Comparison of ENCODE assay signal across 8 cellular contexts in the genomic region with DNA sequence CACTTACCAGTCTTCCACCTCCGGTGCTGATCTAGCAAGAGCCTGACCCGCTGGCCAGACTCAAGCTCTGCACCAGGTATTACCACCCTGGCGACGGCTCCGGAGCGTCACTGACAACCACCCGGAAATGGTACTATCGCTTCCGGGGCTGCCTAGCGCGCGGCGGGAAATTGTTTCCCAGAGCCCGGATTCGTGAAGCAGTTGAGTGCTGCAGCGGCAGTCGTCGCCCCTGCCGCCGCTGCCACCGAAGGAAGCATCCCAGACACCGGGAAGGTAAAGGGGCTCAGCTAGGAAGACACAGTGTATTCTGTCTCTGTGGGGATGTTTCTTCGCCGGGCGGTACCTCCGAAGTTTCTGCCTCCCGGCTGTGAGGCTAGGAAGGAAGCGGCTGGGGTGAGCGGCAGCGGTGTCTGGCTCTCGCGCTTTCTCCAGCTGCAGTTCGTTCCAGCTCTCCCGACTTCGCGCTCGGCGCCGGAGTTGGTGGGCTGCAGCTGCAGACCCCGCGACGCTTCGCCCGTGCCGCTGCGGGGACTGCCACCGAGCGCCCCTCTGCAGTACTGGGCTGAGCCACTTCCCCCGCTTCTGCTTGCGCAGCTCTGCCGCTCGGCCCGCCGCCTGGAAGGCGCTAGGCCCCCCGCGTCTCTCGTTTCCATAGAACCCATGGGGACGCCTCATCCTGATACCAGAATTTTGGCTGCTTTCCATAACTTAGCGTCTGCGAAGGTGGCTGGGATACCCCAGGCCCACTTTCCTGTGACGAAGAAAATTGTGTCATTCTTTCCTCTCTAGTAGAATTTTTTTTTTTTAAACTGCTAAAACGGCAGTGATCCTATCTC. TPM values are rescaled to one million over a fixed set of nuclear protein-coding genes. Genes with fewer than 3 reads are reported as not detected.
DNase-seq lines count a peak whose midpoint lies in the region; ATAC-seq and TF ChIP-seq lines count a peak whose summit lies in the region.

A gene with protein sequence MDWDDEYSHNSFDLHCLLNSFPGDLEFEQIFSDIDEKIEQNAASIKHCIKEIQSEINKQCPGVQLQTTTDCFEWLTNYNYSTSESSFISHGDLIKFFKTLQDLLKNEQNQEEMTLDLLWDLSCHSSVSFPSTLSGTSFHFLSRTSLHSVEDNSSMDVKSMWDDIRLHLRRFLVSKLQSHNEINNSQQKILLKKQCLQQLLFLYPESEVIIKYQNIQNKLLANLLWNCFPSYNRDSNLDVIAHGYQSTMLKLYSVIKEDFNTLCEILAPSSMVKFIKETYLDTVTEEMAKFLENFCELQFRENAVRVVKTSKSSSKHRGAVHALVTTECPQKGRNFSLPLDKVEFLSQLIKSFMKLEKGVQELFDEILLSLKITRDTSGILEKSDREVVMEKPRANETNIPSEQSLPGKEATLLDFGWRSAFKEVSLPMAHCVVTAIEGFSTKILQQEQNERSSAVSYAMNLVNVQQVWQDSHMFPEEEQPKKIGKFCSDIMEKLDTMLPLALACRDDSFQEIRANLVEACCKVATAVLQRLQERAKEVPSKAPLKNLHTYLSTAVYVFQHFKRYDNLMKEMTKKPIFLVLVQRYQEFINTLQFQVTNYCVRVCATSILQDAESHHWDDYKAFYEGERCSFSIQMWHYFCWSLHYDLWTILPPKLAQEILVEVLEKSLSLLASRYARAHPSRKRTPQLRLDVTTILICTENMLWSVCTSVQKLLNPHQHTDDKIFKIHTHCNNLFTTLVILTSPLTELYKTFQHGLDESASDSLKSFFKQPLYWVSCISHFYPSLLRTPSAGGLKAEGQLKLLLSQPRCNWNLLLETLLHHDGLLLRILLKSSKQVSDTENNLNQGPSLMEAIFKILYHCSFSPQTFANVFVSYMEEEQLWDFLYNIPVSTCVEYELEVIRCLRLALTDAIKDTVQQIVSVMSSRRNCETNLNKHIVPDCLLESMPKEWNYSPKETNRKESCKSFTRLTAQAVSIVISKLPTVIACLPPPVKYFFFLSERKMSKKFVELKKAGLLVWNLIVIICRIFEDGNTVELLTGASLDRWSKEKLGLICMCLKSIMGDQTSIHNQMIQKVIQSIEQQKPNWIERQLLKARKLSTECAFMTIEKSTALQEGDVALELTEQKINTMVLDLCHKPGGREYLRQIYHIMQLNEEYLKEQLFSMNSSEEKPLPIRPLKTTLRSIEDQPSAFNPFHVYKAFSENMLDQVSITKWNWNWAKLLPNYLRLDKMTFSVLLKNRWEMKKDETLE (N-terminal part only) (minus strand): TSS at position 112 of the 836 bp plus-strand sequence. CDS start 81,478 bp downstream, outside the sequence.
SLF1 (plus strand) TSS at position 177 of the 836 bp plus-strand sequence. CDS start 10,142 bp downstream, outside the sequence.

- intact Hi-C loops in ascending aorta (cut with DNase I) = no loop called here
- intact Hi-C loops in vagina (cut with DNase I) = no loop called here

- TF ChIP-seq POLR2A in GM15510 (IDR thresholded peaks at IDR 0.05; ENCODE audit: borderline replicate concordance, extremely low read depth, insufficient read length) = peak; percentile 66
- TF ChIP-seq POLR2A in vagina (IDR thresholded peaks at IDR 0.05) = no peak

- H3K4me3 ChIP-seq in ascending aorta = peak within 1 kb of the TSS; percentile 82 to 98
- peak within 1 kb of the TSS; percentile 63 to 73 for H3K4me3 ChIP-seq in vagina

- peak within 1 kb of the TSS; percentile 97 for H3K4me3 Mint-ChIP-seq in T-helper 17 cell

- DNase-seq in NCI-H1694 (lab: John Stamatoyannopoulos, UW) (peak; percentile 67), T-helper 17 cell (peak; percentile 72 to 76 (median 74)), ascending aorta (ENCODE audit: low spot score in 2 of 2) (peak; percentile 59 to 90), hepatic stellate cell (ENCODE audit: low spot score) (peak; percentile 82), putamen (ENCODE audit: low spot score) (peak; percentile 85), vagina (ENCODE audit: extremely low spot score in 2 of 2) (peak in 1 of 2 donors; percentile 92)

- peak within 1 kb of the TSS; percentile 89 for H3K27ac Mint-ChIP-seq in T-helper 17 cell

- no peaks in the 10 kb centered on the region for H3K36me3 Mint-ChIP-seq in T-helper 17 cell (ENCODE audit: low read depth)

- H3K36me3 ChIP-seq in ascending aorta (no peaks in the 10 kb centered on the region), vagina (no peaks in the 10 kb centered on the region)

- peaks cover 29% of the 10 kb centered on the region for H3K4me1 Mint-ChIP-seq in T-helper 17 cell

- H3K9me3 ChIP-seq in T-helper 17 cell (ENCODE audit: control insufficient read depth, low read length, poor library complexity, severe bottlenecking) = no peaks in the 10 kb centered on the region
- H3K9me3 ChIP-seq in ascending aorta = no peaks in the 10 kb centered on the region
- no peaks in the 10 kb centered on the region for H3K9me3 ChIP-seq in vagina

- no peak for TF ChIP-seq CTCF in ascending aorta (IDR thresholded peaks at IDR 0.05)
- TF ChIP-seq CTCF in vagina (IDR thresholded peaks at IDR 0.05) = no peak

- H3K27me3 Mint-ChIP-seq in T-helper 17 cell = no peaks in the 10 kb centered on the region

- ATAC-seq in HG02884 (IDR thresholded peaks at IDR 0.05; ENCODE audit: unreplicated experiment) = peak; percentile 93
- peak; percentile 94 for ATAC-seq in T-helper 17 cell

- H3K27ac ChIP-seq in ascending aorta = peak within 1 kb of the TSS; percentile 31 to 44
- H3K27ac ChIP-seq in vagina = peak within 1 kb of the TSS; percentile 50

- H3K4me1 ChIP-seq in ascending aorta = peaks cover 0 to 12% of the 10 kb centered on the region in 2 donors
- H3K4me1 ChIP-seq in vagina = peaks cover 28% of the 10 kb centered on the region

- no peaks in the 10 kb centered on the region for H3K27me3 ChIP-seq in ascending aorta
- no peaks in the 10 kb centered on the region for H3K27me3 ChIP-seq in vagina

RNA-seq across cellular contexts. Expression of the first gene that starts in this region (rescaled TPM):
- total RNA-seq in T-helper 17 cell (1 to 10 TPM; 2.6 to 3.0 TPM), ascending aorta (2.4 TPM), vagina (2.5 TPM)

RNA-seq across cellular contexts. Expression of gene SLF1, which starts in this region (rescaled TPM):
- total RNA-seq in T-helper 17 cell (1 to 10 TPM; 8.1 to 8.2 TPM), ascending aorta (0.11 TPM), vagina (19.9 TPM)
